22 cellular contexts compared by ENCODE assay signal in genomic region chr15:41884458-41884857, GRCh38. TPM values are rescaled to one million over a fixed set of nuclear protein-coding genes. Genes with fewer than 3 reads are reported as not detected.
A peak's percentile ranks its signal among the peaks of the same experiment; 100 is the strongest.
DNase-seq lines count a peak whose midpoint lies in the region; ATAC-seq, FAIRE-seq and TF ChIP-seq lines count a peak whose summit lies in the region.
"Had no signal": no experiment of that assay in that cellular context is flagged by ENCODE, and none has a peak within 500 bp of the region (broad histone marks: within the 10 kb centered on the region; RNA-seq: fewer than 3 reads in every experiment).

No MANE protein-coding gene starts in this region.

- no peaks in the 10 kb centered on the region for H3K79me2 ChIP-seq in astrocyte (ENCODE audit: insufficient read depth, low read length)

- H2AFZ ChIP-seq in astrocyte (ENCODE audit: low read depth, low read length), result no peak overlapping the region
- H2AFZ ChIP-seq: GM23248 had no signal

- H3K4me3 ChIP-seq in astrocyte (ENCODE audit: insufficient read depth, low read depth, low read length), result no peak overlapping the region
- H3K4me3 ChIP-seq: A549, BLaER1, GM12878, GM23248 had no signal

- H3K4me1 ChIP-seq in astrocyte (ENCODE audit: insufficient read depth, low read length), result peaks cover 5% of the 10 kb centered on the region
- H3K4me1 ChIP-seq: A549 had no signal

- H3K27me3 ChIP-seq in astrocyte (ENCODE audit: insufficient read depth, low read length), result peaks cover 10% of the 10 kb centered on the region

- DNase-seq in activated naive CD8-positive, alpha-beta T cell treated with anti-CD3 and anti-CD28 coated beads for 36 hours, result no peak
- DNase-seq in astrocyte (ENCODE audit: low read depth) (no peak), memory B cell (ENCODE audit: low spot score in 2 of 2) (no peak), HCEC 1CT (no peak), NCI-H146 (lab: John Stamatoyannopoulos, UW) (no peak)
- DNase-seq: AML-193; CD8-positive, alpha-beta T cell; DMS 273 treated with DMSO at 0.1 percent for 48 hours; DMS53; DND-41; EL; GM23248; HFFc6 had no signal

- H3K4me1 Mint-ChIP-seq in activated naive CD8-positive, alpha-beta T cell (ENCODE audit: low read depth), result peaks cover 17% of the 10 kb centered on the region
- peaks cover 9% of the 10 kb centered on the region for H3K4me1 Mint-ChIP-seq in activated naive CD8-positive, alpha-beta T cell treated with anti-CD3 and anti-CD28 coated beads for 36 hours
- H3K4me1 Mint-ChIP-seq in astrocyte (ENCODE audit: low read depth, unreplicated experiment), result peaks cover 3% of the 10 kb centered on the region
- peaks cover 23% of the 10 kb centered on the region for H3K4me1 Mint-ChIP-seq in memory B cell

- H3K27ac ChIP-seq in astrocyte (ENCODE audit: low read depth, low read length), result no peak overlapping the region
- H3K27ac ChIP-seq: 22Rv1, A549, BLaER1, GM23248 had no signal

- H3K4me2 ChIP-seq in astrocyte (ENCODE audit: low read length), result no peak overlapping the region
- H3K4me2 ChIP-seq: A549, BLaER1 had no signal

- no peak overlapping the region for H3K9ac ChIP-seq in astrocyte (ENCODE audit: low read length)
- H3K9ac ChIP-seq: BLaER1, GM23248 had no signal

- H3K9me3 Mint-ChIP-seq in activated naive CD8-positive, alpha-beta T cell (ENCODE audit: low read depth), result no peaks in the 10 kb centered on the region
- no peaks in the 10 kb centered on the region for H3K9me3 Mint-ChIP-seq in activated naive CD8-positive, alpha-beta T cell treated with anti-CD3 and anti-CD28 coated beads for 36 hours
- H3K9me3 Mint-ChIP-seq in astrocyte (ENCODE audit: unreplicated experiment) (no peaks in the 10 kb centered on the region), memory B cell (no peaks in the 10 kb centered on the region)
- H3K9me3 Mint-ChIP-seq: CD8-positive, alpha-beta T cell; HFFc6 had no signal

- ATAC-seq in memory B cell (ENCODE audit: low read depth) (no peak), HG03139 (IDR thresholded peaks at IDR 0.05; ENCODE audit: unreplicated experiment) (no peak)
- ATAC-seq: A549; CD8-positive, alpha-beta T cell; GM12878; HCT116 had no signal

- H3K4me3 Mint-ChIP-seq in activated naive CD8-positive, alpha-beta T cell, result no peak overlapping the region
- H3K4me3 Mint-ChIP-seq in activated naive CD8-positive, alpha-beta T cell treated with anti-CD3 and anti-CD28 coated beads for 36 hours, result no peak overlapping the region
- H3K4me3 Mint-ChIP-seq in astrocyte (ENCODE audit: unreplicated experiment), result no peak overlapping the region
- H3K4me3 Mint-ChIP-seq in memory B cell, result no peak overlapping the region
- H3K4me3 Mint-ChIP-seq: CD14-positive monocyte; CD8-positive, alpha-beta T cell; HFFc6 had no signal

- H3K27me3 Mint-ChIP-seq in activated naive CD8-positive, alpha-beta T cell, result peaks cover 5% of the 10 kb centered on the region
- peaks cover 11% of the 10 kb centered on the region for H3K27me3 Mint-ChIP-seq in activated naive CD8-positive, alpha-beta T cell treated with anti-CD3 and anti-CD28 coated beads for 36 hours
- H3K27me3 Mint-ChIP-seq in astrocyte (ENCODE audit: low read depth, unreplicated experiment) (peaks cover 39% of the 10 kb centered on the region), memory B cell (peaks cover 11% of the 10 kb centered on the region)

- H3K36me3 ChIP-seq in astrocyte (ENCODE audit: insufficient read depth, low read length), result no peaks in the 10 kb centered on the region
- H3K36me3 ChIP-seq: BLaER1 had no signal

- TF ChIP-seq CTCF in astrocyte (IDR thresholded peaks at IDR 0.05; ENCODE audit: insufficient read depth, low read depth, low read length), result no peak

- H4K20me1 ChIP-seq in astrocyte (ENCODE audit: insufficient read depth, low read length), result peaks cover 16% of the 10 kb centered on the region
- H4K20me1 ChIP-seq: BLaER1 had no signal

- peaks cover 2% of the 10 kb centered on the region for H3K36me3 Mint-ChIP-seq in activated naive CD8-positive, alpha-beta T cell
- H3K36me3 Mint-ChIP-seq in activated naive CD8-positive, alpha-beta T cell treated with anti-CD3 and anti-CD28 coated beads for 36 hours, result no peaks in the 10 kb centered on the region
- H3K36me3 Mint-ChIP-seq in astrocyte (ENCODE audit: low read depth, unreplicated experiment) (peaks cover 33% of the 10 kb centered on the region), memory B cell (no peaks in the 10 kb centered on the region)
- H3K36me3 Mint-ChIP-seq: CD8-positive, alpha-beta T cell had no signal

- peak overlapping the region; percentile 24 for H3K27ac Mint-ChIP-seq in activated naive CD8-positive, alpha-beta T cell
- no peak overlapping the region for H3K27ac Mint-ChIP-seq in activated naive CD8-positive, alpha-beta T cell treated with anti-CD3 and anti-CD28 coated beads for 36 hours
- H3K27ac Mint-ChIP-seq in astrocyte (ENCODE audit: unreplicated experiment), result peak overlapping the region; percentile 58
- H3K27ac Mint-ChIP-seq in memory B cell, result peak overlapping the region; percentile 9
- H3K27ac Mint-ChIP-seq: CD8-positive, alpha-beta T cell; HFFc6 had no signal

- H3K9me3 ChIP-seq in astrocyte (ENCODE audit: insufficient read depth, low read depth, low read length), result no peaks in the 10 kb centered on the region
- H3K9me3 ChIP-seq: A549, BLaER1 had no signal

- FAIRE-seq in astrocyte (lab: Jason Lieb, UNC), result no peak
- FAIRE-seq: A549, GM12878, H54 had no signal

RNA-seq across cellular contexts. Expression of gene SPTBN5, which starts 9.4 kb away (rescaled TPM):
- under 1 TPM; 0.19 to 0.30 TPM for total RNA-seq in activated naive CD8-positive, alpha-beta T cell treated with anti-CD3 and anti-CD28 coated beads for 36 hours
- total RNA-seq in astrocyte, result 5.3 and 6.7 TPM in 2 replicates

RNA-seq across cellular contexts. Expression of gene PLA2G4B, which starts 45.8 kb away (rescaled TPM):
- 1 to 10 TPM; 2.1 to 2.2 TPM for total RNA-seq in activated naive CD8-positive, alpha-beta T cell treated with anti-CD3 and anti-CD28 coated beads for 36 hours
- total RNA-seq in astrocyte, result 1.5 and 1.8 TPM in 2 replicates

RNA-seq across cellular contexts. Expression of gene JMJD7, which starts 56.6 kb away (rescaled TPM):
- 10 to 100 TPM in 1 of 2 experiments, 1 to 10 TPM in 1; 9.4 to 10.9 TPM for total RNA-seq in activated naive CD8-positive, alpha-beta T cell treated with anti-CD3 and anti-CD28 coated beads for 36 hours
- 5.7 and 7.6 TPM in 2 replicates for total RNA-seq in astrocyte
